ENCODE assay signal across 1 cellular context in the genomic region with DNA sequence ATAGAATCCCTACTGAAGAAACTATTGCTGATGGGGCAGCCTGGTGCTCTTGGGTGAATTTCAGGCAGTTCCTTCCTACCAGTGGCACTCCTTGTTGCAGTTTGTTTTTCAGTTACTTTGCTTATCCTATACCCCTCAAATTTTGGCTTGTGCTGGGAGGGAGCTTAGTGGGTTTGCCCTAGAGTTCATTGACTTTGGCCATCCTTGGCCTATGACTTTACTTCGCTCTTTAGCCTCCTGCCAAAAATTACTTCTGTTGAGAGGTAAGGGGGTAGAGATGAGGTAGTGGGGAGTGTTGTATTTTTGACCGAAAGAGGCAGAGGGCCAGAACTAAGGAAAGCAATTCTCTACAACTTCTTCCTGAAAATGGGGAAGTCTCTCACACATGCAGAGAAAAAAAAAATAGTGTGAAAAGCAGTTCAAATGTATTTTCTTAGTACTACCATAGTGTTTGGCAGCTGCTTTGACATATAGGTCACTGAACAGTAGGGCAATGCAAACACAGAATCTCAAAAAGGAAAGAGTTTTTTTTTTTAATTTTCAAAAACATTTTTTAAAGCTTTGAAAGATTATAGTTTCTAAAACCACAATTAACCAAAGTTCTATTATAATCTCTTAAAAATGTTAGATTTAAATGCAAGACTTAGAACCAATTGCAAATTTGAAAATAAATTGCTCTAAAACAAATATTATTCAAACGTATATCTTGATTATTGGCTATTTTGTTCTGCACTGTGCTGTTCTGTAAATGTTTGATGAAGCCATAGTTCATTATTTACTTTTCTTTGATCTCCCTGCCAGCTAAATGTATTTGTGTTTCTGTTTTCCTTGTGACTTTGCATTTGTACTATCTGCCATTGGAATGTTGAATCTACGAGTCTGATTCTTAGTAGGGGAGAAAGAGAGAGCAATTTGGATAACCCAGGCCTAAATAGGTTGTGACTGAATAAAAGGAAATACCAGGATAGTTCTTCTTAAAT.
TF ChIP-seq lines count a peak whose summit lies in the region.

No MANE protein-coding gene starts in this region.

TF ChIP-seq in HepG2, 621 proteins besides CTCF, POLR2A, EP300 and RAD21 (continued from another document and continues in another):
- TF ChIP-seq, protein P1, sequence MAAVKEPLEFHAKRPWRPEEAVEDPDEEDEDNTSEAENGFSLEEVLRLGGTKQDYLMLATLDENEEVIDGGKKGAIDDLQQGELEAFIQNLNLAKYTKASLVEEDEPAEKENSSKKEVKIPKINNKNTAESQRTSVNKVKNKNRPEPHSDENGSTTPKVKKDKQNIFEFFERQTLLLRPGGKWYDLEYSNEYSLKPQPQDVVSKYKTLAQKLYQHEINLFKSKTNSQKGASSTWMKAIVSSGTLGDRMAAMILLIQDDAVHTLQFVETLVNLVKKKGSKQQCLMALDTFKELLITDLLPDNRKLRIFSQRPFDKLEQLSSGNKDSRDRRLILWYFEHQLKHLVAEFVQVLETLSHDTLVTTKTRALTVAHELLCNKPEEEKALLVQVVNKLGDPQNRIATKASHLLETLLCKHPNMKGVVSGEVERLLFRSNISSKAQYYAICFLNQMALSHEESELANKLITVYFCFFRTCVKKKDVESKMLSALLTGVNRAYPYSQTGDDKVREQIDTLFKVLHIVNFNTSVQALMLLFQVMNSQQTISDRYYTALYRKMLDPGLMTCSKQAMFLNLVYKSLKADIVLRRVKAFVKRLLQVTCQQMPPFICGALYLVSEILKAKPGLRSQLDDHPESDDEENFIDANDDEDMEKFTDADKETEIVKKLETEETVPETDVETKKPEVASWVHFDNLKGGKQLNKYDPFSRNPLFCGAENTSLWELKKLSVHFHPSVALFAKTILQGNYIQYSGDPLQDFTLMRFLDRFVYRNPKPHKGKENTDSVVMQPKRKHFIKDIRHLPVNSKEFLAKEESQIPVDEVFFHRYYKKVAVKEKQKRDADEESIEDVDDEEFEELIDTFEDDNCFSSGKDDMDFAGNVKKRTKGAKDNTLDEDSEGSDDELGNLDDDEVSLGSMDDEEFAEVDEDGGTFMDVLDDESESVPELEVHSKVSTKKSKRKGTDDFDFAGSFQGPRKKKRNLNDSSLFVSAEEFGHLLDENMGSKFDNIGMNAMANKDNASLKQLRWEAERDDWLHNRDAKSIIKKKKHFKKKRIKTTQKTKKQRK (IDR thresholded peaks at IDR 0.05; ENCODE audit: low read length), result no peak
- no peak for TF ChIP-seq KLF15 (CRISPR knock-in tag; IDR thresholded peaks at IDR 0.05; ENCODE audit: borderline replicate concordance)
- TF ChIP-seq ZFP36L1 (CRISPR knock-in tag; IDR thresholded peaks at IDR 0.05), result no peak
- peak; percentile 36; the same call in 1 of the 2 replicates for TF ChIP-seq RCOR2 (CRISPR knock-in tag; IDR thresholded peaks at IDR 0.05)
- TF ChIP-seq CHD4 (IDR thresholded peaks at IDR 0.05; ENCODE audit: borderline replicate concordance, low read length), result no peak
- peak; percentile 63 for TF ChIP-seq ZFP36 (IDR thresholded peaks at IDR 0.05; ENCODE audit: borderline replicate concordance, low read depth, low read length, partially characterized antibody)
- TF ChIP-seq, protein P2, sequence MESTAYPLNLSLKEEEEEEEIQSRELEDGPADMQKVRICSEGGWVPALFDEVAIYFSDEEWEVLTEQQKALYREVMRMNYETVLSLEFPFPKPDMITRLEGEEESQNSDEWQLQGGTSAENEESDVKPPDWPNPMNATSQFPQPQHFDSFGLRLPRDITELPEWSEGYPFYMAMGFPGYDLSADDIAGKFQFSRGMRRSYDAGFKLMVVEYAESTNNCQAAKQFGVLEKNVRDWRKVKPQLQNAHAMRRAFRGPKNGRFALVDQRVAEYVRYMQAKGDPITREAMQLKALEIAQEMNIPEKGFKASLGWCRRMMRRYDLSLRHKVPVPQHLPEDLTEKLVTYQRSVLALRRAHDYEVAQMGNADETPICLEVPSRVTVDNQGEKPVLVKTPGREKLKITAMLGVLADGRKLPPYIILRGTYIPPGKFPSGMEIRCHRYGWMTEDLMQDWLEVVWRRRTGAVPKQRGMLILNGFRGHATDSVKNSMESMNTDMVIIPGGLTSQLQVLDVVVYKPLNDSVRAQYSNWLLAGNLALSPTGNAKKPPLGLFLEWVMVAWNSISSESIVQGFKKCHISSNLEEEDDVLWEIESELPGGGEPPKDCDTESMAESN (CRISPR knock-in tag; conservative IDR thresholded peaks at IDR 0.05), result no peak
- peak; percentile 70 for TF ChIP-seq ELF3 (CRISPR knock-in tag; IDR thresholded peaks at IDR 0.05)
- TF ChIP-seq TEAD3 (CRISPR knock-in tag; optimal IDR thresholded peaks at IDR 0.05; ENCODE audit: borderline replicate concordance), result peak; percentile 58
- no peak for TF ChIP-seq ZNF10 (CRISPR knock-in tag; IDR thresholded peaks at IDR 0.05; ENCODE audit: borderline replicate concordance, low read depth)
- peak; percentile 92 for TF ChIP-seq NFIC (IDR thresholded peaks at IDR 0.05; ENCODE audit: low read length)
- TF ChIP-seq JUND (CRISPR knock-in tag; IDR thresholded peaks at IDR 0.05), result no peak
- TF ChIP-seq, protein P3, sequence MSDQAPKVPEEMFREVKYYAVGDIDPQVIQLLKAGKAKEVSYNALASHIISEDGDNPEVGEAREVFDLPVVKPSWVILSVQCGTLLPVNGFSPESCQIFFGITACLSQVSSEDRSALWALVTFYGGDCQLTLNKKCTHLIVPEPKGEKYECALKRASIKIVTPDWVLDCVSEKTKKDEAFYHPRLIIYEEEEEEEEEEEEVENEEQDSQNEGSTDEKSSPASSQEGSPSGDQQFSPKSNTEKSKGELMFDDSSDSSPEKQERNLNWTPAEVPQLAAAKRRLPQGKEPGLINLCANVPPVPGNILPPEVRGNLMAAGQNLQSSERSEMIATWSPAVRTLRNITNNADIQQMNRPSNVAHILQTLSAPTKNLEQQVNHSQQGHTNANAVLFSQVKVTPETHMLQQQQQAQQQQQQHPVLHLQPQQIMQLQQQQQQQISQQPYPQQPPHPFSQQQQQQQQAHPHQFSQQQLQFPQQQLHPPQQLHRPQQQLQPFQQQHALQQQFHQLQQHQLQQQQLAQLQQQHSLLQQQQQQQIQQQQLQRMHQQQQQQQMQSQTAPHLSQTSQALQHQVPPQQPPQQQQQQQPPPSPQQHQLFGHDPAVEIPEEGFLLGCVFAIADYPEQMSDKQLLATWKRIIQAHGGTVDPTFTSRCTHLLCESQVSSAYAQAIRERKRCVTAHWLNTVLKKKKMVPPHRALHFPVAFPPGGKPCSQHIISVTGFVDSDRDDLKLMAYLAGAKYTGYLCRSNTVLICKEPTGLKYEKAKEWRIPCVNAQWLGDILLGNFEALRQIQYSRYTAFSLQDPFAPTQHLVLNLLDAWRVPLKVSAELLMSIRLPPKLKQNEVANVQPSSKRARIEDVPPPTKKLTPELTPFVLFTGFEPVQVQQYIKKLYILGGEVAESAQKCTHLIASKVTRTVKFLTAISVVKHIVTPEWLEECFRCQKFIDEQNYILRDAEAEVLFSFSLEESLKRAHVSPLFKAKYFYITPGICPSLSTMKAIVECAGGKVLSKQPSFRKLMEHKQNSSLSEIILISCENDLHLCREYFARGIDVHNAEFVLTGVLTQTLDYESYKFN (CRISPR knock-in tag; conservative IDR thresholded peaks at IDR 0.05), result peak; percentile 62
- no peak for TF ChIP-seq ZNF737 (CRISPR knock-in tag; IDR thresholded peaks at IDR 0.05; ENCODE audit: borderline replicate concordance)
- no peak for TF ChIP-seq ZC3H13 (CRISPR knock-in tag; IDR thresholded peaks at IDR 0.05)
- TF ChIP-seq, protein P4, sequence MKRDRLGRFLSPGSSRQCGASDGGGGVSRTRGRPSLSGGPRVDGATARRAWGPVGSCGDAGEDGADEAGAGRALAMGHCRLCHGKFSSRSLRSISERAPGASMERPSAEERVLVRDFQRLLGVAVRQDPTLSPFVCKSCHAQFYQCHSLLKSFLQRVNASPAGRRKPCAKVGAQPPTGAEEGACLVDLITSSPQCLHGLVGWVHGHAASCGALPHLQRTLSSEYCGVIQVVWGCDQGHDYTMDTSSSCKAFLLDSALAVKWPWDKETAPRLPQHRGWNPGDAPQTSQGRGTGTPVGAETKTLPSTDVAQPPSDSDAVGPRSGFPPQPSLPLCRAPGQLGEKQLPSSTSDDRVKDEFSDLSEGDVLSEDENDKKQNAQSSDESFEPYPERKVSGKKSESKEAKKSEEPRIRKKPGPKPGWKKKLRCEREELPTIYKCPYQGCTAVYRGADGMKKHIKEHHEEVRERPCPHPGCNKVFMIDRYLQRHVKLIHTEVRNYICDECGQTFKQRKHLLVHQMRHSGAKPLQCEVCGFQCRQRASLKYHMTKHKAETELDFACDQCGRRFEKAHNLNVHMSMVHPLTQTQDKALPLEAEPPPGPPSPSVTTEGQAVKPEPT (CRISPR knock-in tag; IDR thresholded peaks at IDR 0.05; ENCODE audit: low read depth), result no peak
- TF ChIP-seq, protein P5, sequence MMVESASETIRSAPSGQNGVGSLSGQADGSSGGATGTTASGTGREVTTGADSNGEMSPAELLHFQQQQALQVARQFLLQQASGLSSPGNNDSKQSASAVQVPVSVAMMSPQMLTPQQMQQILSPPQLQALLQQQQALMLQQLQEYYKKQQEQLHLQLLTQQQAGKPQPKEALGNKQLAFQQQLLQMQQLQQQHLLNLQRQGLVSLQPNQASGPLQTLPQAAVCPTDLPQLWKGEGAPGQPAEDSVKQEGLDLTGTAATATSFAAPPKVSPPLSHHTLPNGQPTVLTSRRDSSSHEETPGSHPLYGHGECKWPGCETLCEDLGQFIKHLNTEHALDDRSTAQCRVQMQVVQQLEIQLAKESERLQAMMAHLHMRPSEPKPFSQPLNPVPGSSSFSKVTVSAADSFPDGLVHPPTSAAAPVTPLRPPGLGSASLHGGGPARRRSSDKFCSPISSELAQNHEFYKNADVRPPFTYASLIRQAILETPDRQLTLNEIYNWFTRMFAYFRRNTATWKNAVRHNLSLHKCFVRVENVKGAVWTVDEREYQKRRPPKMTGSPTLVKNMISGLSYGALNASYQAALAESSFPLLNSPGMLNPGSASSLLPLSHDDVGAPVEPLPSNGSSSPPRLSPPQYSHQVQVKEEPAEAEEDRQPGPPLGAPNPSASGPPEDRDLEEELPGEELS (CRISPR knock-in tag; IDR thresholded peaks at IDR 0.05), result peak; percentile 83
- TF ChIP-seq SRY (CRISPR knock-in tag; IDR thresholded peaks at IDR 0.05), result no peak
- TF ChIP-seq ZNF367 (CRISPR knock-in tag; IDR thresholded peaks at IDR 0.05; ENCODE audit: borderline replicate concordance), result no peak
- no peak for TF ChIP-seq TMF1 (CRISPR knock-in tag; IDR thresholded peaks at IDR 0.05; ENCODE audit: low read depth)
- TF ChIP-seq NFIB (CRISPR knock-in tag; IDR thresholded peaks at IDR 0.05; ENCODE audit: borderline replicate concordance), result no peak
- no peak for TF ChIP-seq ZNF563 (CRISPR knock-in tag; IDR thresholded peaks at IDR 0.05)
- TF ChIP-seq, protein P6, sequence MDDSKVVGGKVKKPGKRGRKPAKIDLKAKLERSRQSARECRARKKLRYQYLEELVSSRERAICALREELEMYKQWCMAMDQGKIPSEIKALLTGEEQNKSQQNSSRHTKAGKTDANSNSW (CRISPR knock-in tag; IDR thresholded peaks at IDR 0.05; ENCODE audit: borderline replicate concordance), result no peak
- TF ChIP-seq SOX6 (IDR thresholded peaks at IDR 0.05), result no peak
- TF ChIP-seq SOX6 (CRISPR knock-in tag; IDR thresholded peaks at IDR 0.05), result peak; percentile 47; the same call in 1 of the 2 replicates
- TF ChIP-seq, protein P7, sequence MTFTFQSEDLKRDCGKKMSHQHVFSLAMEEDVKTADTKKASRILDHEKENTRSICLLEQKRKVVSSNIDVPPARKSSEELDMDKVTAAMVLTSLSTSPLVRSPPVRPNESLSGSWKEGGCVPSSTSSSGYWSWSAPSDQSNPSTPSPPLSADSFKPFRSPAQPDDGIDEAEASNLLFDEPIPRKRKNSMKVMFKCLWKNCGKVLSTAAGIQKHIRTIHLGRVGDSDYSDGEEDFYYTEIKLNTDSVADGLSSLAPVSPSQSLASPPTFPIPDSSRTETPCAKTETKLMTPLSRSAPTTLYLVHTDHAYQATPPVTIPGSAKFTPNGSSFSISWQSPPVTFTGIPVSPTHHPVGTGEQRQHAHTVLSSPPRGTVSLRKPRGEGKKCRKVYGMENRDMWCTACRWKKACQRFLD (CRISPR knock-in tag; IDR thresholded peaks at IDR 0.05; ENCODE audit: borderline replicate concordance), result no peak
- TF ChIP-seq SOX13 (IDR thresholded peaks at IDR 0.05), result peak; percentile 21; the same call in 1 of the 2 replicates
- peak in 1 of 2 experiments; percentile 87; a peak in 2 of 4 replicates for TF ChIP-seq SOX13 (CRISPR knock-in tag; conservative IDR thresholded peaks at IDR 0.05 in 1 of 2, IDR thresholded peaks at IDR 0.05 in 1 of 2)
- TF ChIP-seq, protein P8, sequence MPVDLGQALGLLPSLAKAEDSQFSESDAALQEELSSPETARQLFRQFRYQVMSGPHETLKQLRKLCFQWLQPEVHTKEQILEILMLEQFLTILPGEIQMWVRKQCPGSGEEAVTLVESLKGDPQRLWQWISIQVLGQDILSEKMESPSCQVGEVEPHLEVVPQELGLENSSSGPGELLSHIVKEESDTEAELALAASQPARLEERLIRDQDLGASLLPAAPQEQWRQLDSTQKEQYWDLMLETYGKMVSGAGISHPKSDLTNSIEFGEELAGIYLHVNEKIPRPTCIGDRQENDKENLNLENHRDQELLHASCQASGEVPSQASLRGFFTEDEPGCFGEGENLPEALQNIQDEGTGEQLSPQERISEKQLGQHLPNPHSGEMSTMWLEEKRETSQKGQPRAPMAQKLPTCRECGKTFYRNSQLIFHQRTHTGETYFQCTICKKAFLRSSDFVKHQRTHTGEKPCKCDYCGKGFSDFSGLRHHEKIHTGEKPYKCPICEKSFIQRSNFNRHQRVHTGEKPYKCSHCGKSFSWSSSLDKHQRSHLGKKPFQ (CRISPR knock-in tag; IDR thresholded peaks at IDR 0.05; ENCODE audit: insufficient replicate concordance), result no peak
- TF ChIP-seq FOXP1 (IDR thresholded peaks at IDR 0.05), result peak; percentile 79
- peak; percentile 93 for TF ChIP-seq FOXP1 (CRISPR knock-in tag; IDR thresholded peaks at IDR 0.05)
- TF ChIP-seq HDAC1 (CRISPR knock-in tag; IDR thresholded peaks at IDR 0.05), result 0 out of 2 replicates have a peak, but pooled peaks have one; percentile 43
- no peak for TF ChIP-seq ELF4 (CRISPR knock-in tag; IDR thresholded peaks at IDR 0.05; ENCODE audit: borderline replicate concordance)
- no peak for TF ChIP-seq ZNF773 (CRISPR knock-in tag; IDR thresholded peaks at IDR 0.05; ENCODE audit: borderline replicate concordance)
- TF ChIP-seq, protein P9, sequence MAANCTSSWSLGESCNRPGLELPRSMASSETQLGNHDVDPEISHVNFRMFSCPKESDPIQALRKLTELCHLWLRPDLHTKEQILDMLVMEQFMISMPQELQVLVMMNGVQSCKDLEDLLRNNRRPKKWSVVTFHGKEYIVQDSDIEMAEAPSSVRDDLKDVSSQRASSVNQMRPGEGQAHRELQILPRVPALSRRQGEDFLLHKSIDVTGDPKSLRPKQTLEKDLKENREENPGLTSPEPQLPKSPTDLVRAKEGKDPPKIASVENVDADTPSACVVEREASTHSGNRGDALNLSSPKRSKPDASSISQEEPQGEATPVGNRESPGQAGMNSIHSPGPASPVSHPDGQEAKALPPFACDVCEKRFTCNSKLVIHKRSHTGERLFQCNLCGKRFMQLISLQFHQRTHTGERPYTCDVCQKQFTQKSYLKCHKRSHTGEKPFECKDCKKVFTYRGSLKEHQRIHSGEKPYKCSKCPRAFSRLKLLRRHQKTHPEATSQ (CRISPR knock-in tag; IDR thresholded peaks at IDR 0.05; ENCODE audit: borderline replicate concordance), result no peak
- TF ChIP-seq ZFP37 (CRISPR knock-in tag; IDR thresholded peaks at IDR 0.05; ENCODE audit: borderline replicate concordance), result no peak
- 0 out of 2 replicates have a peak, but pooled peaks have one; percentile 35 for TF ChIP-seq MIER3 (CRISPR knock-in tag; IDR thresholded peaks at IDR 0.05; ENCODE audit: borderline replicate concordance)
- no peak for TF ChIP-seq NCOA1 (CRISPR knock-in tag; IDR thresholded peaks at IDR 0.05)
- TF ChIP-seq ZSCAN31 (CRISPR knock-in tag; IDR thresholded peaks at IDR 0.05; ENCODE audit: low read depth), result no peak
- TF ChIP-seq HMG20B (CRISPR knock-in tag; conservative IDR thresholded peaks at IDR 0.05), result 0 out of 2 replicates have a peak, but pooled peaks have one; percentile 35
- TF ChIP-seq ZNF790 (CRISPR knock-in tag; IDR thresholded peaks at IDR 0.05; ENCODE audit: borderline replicate concordance), result no peak
- no peak for TF ChIP-seq ZNF589 (CRISPR knock-in tag; conservative IDR thresholded peaks at IDR 0.05)
- no peak for TF ChIP-seq ZNF543 (CRISPR knock-in tag; IDR thresholded peaks at IDR 0.05)
